Comparison of ENCODE assay signal across 10 cellular contexts in genomic region chr9:109793196-109793595, GRCh38. TPM values are rescaled to one million over a fixed set of nuclear protein-coding genes. Genes with fewer than 3 reads are reported as not detected.
DNase-seq lines count a peak whose midpoint lies in the region; ATAC-seq and TF ChIP-seq lines count a peak whose summit lies in the region.
"Had no signal": no experiment of that assay in that cellular context is flagged by ENCODE, and none has a peak within 500 bp of the region (broad histone marks: within the 10 kb centered on the region; RNA-seq: fewer than 3 reads in every experiment).

No MANE protein-coding gene starts in this region.

- no peak for TF ChIP-seq CTCF in RWPE1 (conservative IDR thresholded peaks at IDR 0.05; ENCODE audit: low read depth)
- TF ChIP-seq CTCF in fibroblast of pulmonary artery (IDR thresholded peaks at IDR 0.05; ENCODE audit: low read length, missing control alignments): no peak
- TF ChIP-seq CTCF in psoas muscle (IDR thresholded peaks at IDR 0.05): no peak
- no peak for TF ChIP-seq CTCF in Caco-2 (IDR thresholded peaks at IDR 0.05; ENCODE audit: insufficient read depth in 1 of 2, low read depth in 1 of 2, low read length in 1 of 2, severe bottlenecking in 1 of 2, unreplicated experiment in 1 of 2)

- no TSS peak for BruUV-seq in Caco-2 (replicated peaks; lab: Mats Ljungman, UMichigan)

- H3K4me1 ChIP-seq in psoas muscle (peaks cover 5% of the 10 kb centered on the region), Caco-2 (peaks cover 7% of the 10 kb centered on the region; the same call in 1 of the 2 replicates)

- POLR2A ChIA-PET in RWPE1 (lab: Yijun Ruan, JAX; ENCODE audit: low non-redundant PET): no interaction called here
- POLR2A ChIA-PET in Caco-2 (lab: Charles Lee): no interaction called here

- peaks cover 15% of the 10 kb centered on the region for H3K4me1 Mint-ChIP-seq in Caco-2 (ENCODE audit: low read depth, unreplicated experiment)

- H3K36me3 ChIP-seq in psoas muscle (ENCODE audit: insufficient read depth in 1 of 2, low read depth in 1 of 2) (no peaks in the 10 kb centered on the region), Caco-2 (ENCODE audit: control insufficient read depth, insufficient read depth, low read length) (no peaks in the 10 kb centered on the region)

- H3K4me3 ChIP-seq in fibroblast of pulmonary artery (replicated peaks; ENCODE audit: low read depth, low read length) (no peak overlapping the region), psoas muscle (no peak overlapping the region), Caco-2 (ENCODE audit: low read depth, low read length) (no peak overlapping the region)

- CTCF ChIA-PET in RWPE1 (lab: Yijun Ruan, JAX): no interaction called here
- CTCF ChIA-PET in Caco-2 (lab: Charles Lee): no interaction called here

- H3K27me3 Mint-ChIP-seq in Caco-2 (ENCODE audit: insufficient read depth, unreplicated experiment): no peaks in the 10 kb centered on the region

- no peaks in the 10 kb centered on the region for H3K36me3 Mint-ChIP-seq in Caco-2 (ENCODE audit: insufficient read depth, unreplicated experiment)

- H3K27ac ChIP-seq in RWPE1 (no peak overlapping the region), psoas muscle (no peak overlapping the region)

- DNase-seq in AG20443 (ENCODE audit: low spot score): peak; percentile 90
- DNase-seq in RWPE1 (ENCODE audit: low spot score): peak; percentile 97
- DNase-seq in fibroblast of pulmonary artery (ENCODE audit: low read depth): peak; percentile 80
- no peak for DNase-seq in psoas muscle
- DNase-seq in Caco-2: no peak
- DNase-seq: DMS 273 treated with DMSO at 0.1 percent for 48 hours had no signal

- H3K27me3 ChIP-seq in psoas muscle (ENCODE audit: insufficient read depth in 3 of 3, low read length in 2 of 3) (no peaks in the 10 kb centered on the region), Caco-2 (replicated peaks; ENCODE audit: control insufficient read depth, insufficient read depth, low read length) (no peaks in the 10 kb centered on the region)

- peak; percentile 89 to 95 (median 92) for ATAC-seq in psoas muscle
- no peak for ATAC-seq in HG02938 (IDR thresholded peaks at IDR 0.05; ENCODE audit: unreplicated experiment)
- ATAC-seq in HG02884 (IDR thresholded peaks at IDR 0.05; ENCODE audit: unreplicated experiment): no peak
- ATAC-seq in GM19351 (IDR thresholded peaks at IDR 0.05; ENCODE audit: unreplicated experiment): no peak
- ATAC-seq: activated CD4-positive, CD25-positive, alpha-beta regulatory T cell treated with anti-CD3 and anti-CD28 coated beads, Interleukin-2, amount 50 U/mL, for 24 hours had no signal

- no peak overlapping the region for H3K4me3 Mint-ChIP-seq in Caco-2 (ENCODE audit: unreplicated experiment)

- intact Hi-C loops in psoas muscle (cut with DNase I): no loop called here
- intact Hi-C loops in Caco-2 (cut with micrococcal nuclease; ENCODE audit: unreplicated experiment): no loop called here

- no peaks in the 10 kb centered on the region for H3K9me3 Mint-ChIP-seq in Caco-2 (ENCODE audit: unreplicated experiment)

- H3K9me3 ChIP-seq in psoas muscle (no peaks in the 10 kb centered on the region), Caco-2 (no peaks in the 10 kb centered on the region)

- H3K27ac Mint-ChIP-seq in Caco-2 (ENCODE audit: unreplicated experiment): no peak overlapping the region

RNA-seq across cellular contexts. Expression of gene PALM2AKAP2, which starts 13.2 kb away (rescaled TPM):
- total RNA-seq in psoas muscle (10 to 100 TPM in 2 of 4 donors, 1 to 10 TPM in 2; 1.1 to 16.6 (median 11.2) TPM), Caco-2 (2022) (0.54 and 2.4 TPM in 2 replicates)
- 1 to 10 TPM in 1 of 3 donors, under 1 TPM in 2; 0.16 to 1.6 (median 0.17) TPM for polyA plus RNA-seq in psoas muscle

Comparison
In these comparisons a context has a peak if more than half of its experiments do, and no peak if none do; other contexts are left out.
1. DNase-seq: peak in AG20443 (single experiment), RWPE1 (single experiment) and fibroblast of pulmonary artery (single experiment); none in psoas muscle (0 of 2) and Caco-2 (0 of 2).
2. ATAC-seq: peak in psoas muscle (4 of 4); none in HG02938 (single experiment), HG02884 (single experiment) and GM19351 (single experiment).